In genomic region chr4:107665001-107665400, GRCh38 we compare ENCODE assay signal across 2 cellular contexts.
TF ChIP-seq lines count a peak whose summit lies in the region.

No MANE protein-coding gene starts in this region.

TF ChIP-seq in SK-N-SH treated with all-trans-retinoic acid at 6 μM for 48 hours, 23 proteins besides CTCF, POLR2A, EP300 and RAD21 (continued from another document):
- TF ChIP-seq CSRNP3 (CRISPR knock-in tag; IDR thresholded peaks at IDR 0.05): no peak

TF ChIP-seq in SK-N-SH, 30 proteins besides CTCF, POLR2A, EP300 and RAD21:
- no peak for TF ChIP-seq USF1 (IDR thresholded peaks at IDR 0.05; ENCODE audit: borderline replicate concordance, low read depth)
- no peak for TF ChIP-seq GABPA (IDR thresholded peaks at IDR 0.05; ENCODE audit: low read depth)
- TF ChIP-seq USF2 (IDR thresholded peaks at IDR 0.05; ENCODE audit: borderline replicate concordance, low read depth, low read length): no peak
- no peak for TF ChIP-seq PBX3 (IDR thresholded peaks at IDR 0.05)
- no peak for TF ChIP-seq NRF1 (IDR thresholded peaks at IDR 0.05; ENCODE audit: low read depth, low read length)
- TF ChIP-seq MEF2A (IDR thresholded peaks at IDR 0.05; ENCODE audit: borderline replicate concordance, low read depth): no peak
TF ChIP-seq in SK-N-SH: peak in this region for 0.
